Comparison of ENCODE assay signal across 8 cellular contexts in genomic region chr13:41263261-41263971, GRCh38.
DNase-seq lines count a peak whose midpoint lies in the region; ATAC-seq and TF ChIP-seq lines count a peak whose summit lies in the region.

TSS of gene MTRF1 (minus strand) at chr13:41263576. CDS start at chr13:41260907, 2,669 bp downstream.

- H3K9me3 Mint-ChIP-seq in activated naive CD8-positive, alpha-beta T cell (ENCODE audit: low read depth), result no peaks in the 10 kb centered on the region

- peak within 1 kb of the TSS; percentile 100 for H3K27ac Mint-ChIP-seq in activated naive CD8-positive, alpha-beta T cell

- peak within 1 kb of the TSS; percentile 99 for H3K4me3 Mint-ChIP-seq in activated naive CD8-positive, alpha-beta T cell

- peak within 1 kb of the TSS; percentile 94 for H3K4me2 ChIP-seq in parathyroid adenoma (ENCODE audit: low read length)

- no peaks in the 10 kb centered on the region for H3K27me3 Mint-ChIP-seq in activated naive CD8-positive, alpha-beta T cell

- no peaks in the 10 kb centered on the region for H3K79me2 ChIP-seq in parathyroid adenoma

- ATAC-seq in HG02610 (IDR thresholded peaks at IDR 0.05; ENCODE audit: unreplicated experiment), result peak; percentile 93

- H3K36me3 ChIP-seq in parathyroid adenoma (ENCODE audit: control insufficient read depth, insufficient read depth, low read length) (no peaks in the 10 kb centered on the region), tibial artery (peaks cover 0 to 15% (median 10%) of the 10 kb centered on the region in 3 donors)

- intact Hi-C loops in head of caudate nucleus (cut with DNase I) (loop anchor here (5.0 kb wide), 1 partner anchor 71 kb away; the partner anchor contains the start of gene KBTBD7), tibial artery (cut with DNase I; ENCODE audit: low total_unique reads) (no loop called here)

- H3K4me1 ChIP-seq in parathyroid adenoma (peaks cover 2% of the 10 kb centered on the region), tibial artery (peaks cover 0 to 9% (median 4%) of the 10 kb centered on the region in 4 donors)

- H3K27me3 ChIP-seq in parathyroid adenoma (ENCODE audit: control insufficient read depth, insufficient read depth, low read length) (no peaks in the 10 kb centered on the region), tibial artery (no peaks in the 10 kb centered on the region)

- DNase-seq in GM10266 (ENCODE audit: extremely low spot score), result peak; percentile 84
- DNase-seq in NCI-H1092 (lab: John Stamatoyannopoulos, UW), result peak; percentile 41
- DNase-seq in SKM-1 treated with dmso at 0.1 percent for 144 hours (lab: John Stamatoyannopoulos, UW; ENCODE audit: unreplicated experiment), result peak; percentile 83
- peak; percentile 79 to 96 (median 90) for DNase-seq in head of caudate nucleus
- peak; percentile 75 to 85 for DNase-seq in tibial artery

- H3K27ac ChIP-seq in parathyroid adenoma (peak within 1 kb of the TSS; percentile 75), tibial artery (peak within 1 kb of the TSS; percentile 80)

- H2AFZ ChIP-seq in parathyroid adenoma, result peak within 1 kb of the TSS; percentile 98

- TF ChIP-seq CTCF in GM10266 (IDR thresholded peaks at IDR 0.05; ENCODE audit: control insufficient read depth, insufficient read depth, low read depth, missing control alignments) (no peak), parathyroid adenoma (IDR thresholded peaks at IDR 0.05) (no peak), tibial artery (IDR thresholded peaks at IDR 0.05) (no peak)

- H3K4me3 ChIP-seq in parathyroid adenoma (ENCODE audit: low read depth, low read length) (peak within 1 kb of the TSS; percentile 79), tibial artery (peak within 1 kb of the TSS; percentile 53 to 63)

- no peak within 1 kb of the TSS for H3K9ac ChIP-seq in parathyroid adenoma

- H3K9me3 ChIP-seq in parathyroid adenoma (ENCODE audit: control insufficient read depth, low read length), result no peaks in the 10 kb centered on the region
- H3K9me3 ChIP-seq in tibial artery, result no peaks in the 10 kb centered on the region

- peaks cover 9% of the 10 kb centered on the region for H3K36me3 Mint-ChIP-seq in activated naive CD8-positive, alpha-beta T cell

- peaks cover 35% of the 10 kb centered on the region for H3K4me1 Mint-ChIP-seq in activated naive CD8-positive, alpha-beta T cell (ENCODE audit: low read depth)

Comparison
In these comparisons a context has a peak if more than half of its experiments do, and no peak if none do; other contexts are left out.
1. Peak in every context shown above with its lines: DNase-seq, ATAC-seq, H3K4me3 ChIP-seq and H3K27ac ChIP-seq.